In the genomic region with DNA sequence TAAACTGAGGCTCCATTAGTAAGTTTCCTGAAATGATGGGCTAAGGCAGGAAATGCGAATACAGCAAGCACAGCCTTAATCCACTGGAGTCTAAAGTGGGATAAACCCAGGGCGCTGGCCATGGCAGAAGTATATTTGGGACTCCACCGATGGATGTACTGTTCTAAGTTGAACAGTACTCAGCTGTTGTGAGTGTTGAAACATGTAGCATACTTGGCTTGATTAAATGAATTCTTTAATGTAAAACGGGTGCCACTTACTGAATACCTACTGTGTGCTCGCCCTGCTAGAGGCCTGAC, we compare ENCODE assay signal across 9 cellular contexts. TPM values are rescaled to one million over a fixed set of nuclear protein-coding genes. Genes with fewer than 3 reads are reported as not detected.
DNase-seq lines count a peak whose midpoint lies in the region; ATAC-seq and TF ChIP-seq lines count a peak whose summit lies in the region.
"Had no signal": no experiment of that assay in that cellular context is flagged by ENCODE, and none has a peak within 500 bp of the region (broad histone marks: within the 10 kb centered on the region; RNA-seq: fewer than 3 reads in every experiment).

No MANE protein-coding gene starts in this region.

- peaks cover 40% of the 10 kb centered on the region for H3K27me3 Mint-ChIP-seq in activated CD4-positive, alpha-beta T cell treated with anti-CD3 and anti-CD28 coated beads for 36 hours
- H3K27me3 Mint-ChIP-seq in endodermal cell (ENCODE audit: insufficient read depth): peaks cover 51% of the 10 kb centered on the region

- TF ChIP-seq EP300 in upper lobe of left lung (IDR thresholded peaks at IDR 0.05): no peak

- peaks cover 6% of the 10 kb centered on the region for H3K4me1 Mint-ChIP-seq in activated CD4-positive, alpha-beta T cell treated with anti-CD3 and anti-CD28 coated beads for 36 hours
- H3K4me1 Mint-ChIP-seq in endodermal cell: peaks cover 9% of the 10 kb centered on the region
- H3K4me1 Mint-ChIP-seq in stimulated activated effector memory CD8-positive, alpha-beta T cell treated with anti-CD3 and anti-CD28 coated beads, Interleukin-12 subunit alpha, Interleukin-12 subunit beta, amount 100 ng/mL, for 72 hours: no peaks in the 10 kb centered on the region

- no peaks in the 10 kb centered on the region for H3K9me3 Mint-ChIP-seq in activated CD4-positive, alpha-beta T cell treated with anti-CD3 and anti-CD28 coated beads for 36 hours (ENCODE audit: low read depth)
- H3K9me3 Mint-ChIP-seq in endodermal cell: no peaks in the 10 kb centered on the region
- H3K9me3 Mint-ChIP-seq in stimulated activated effector memory CD8-positive, alpha-beta T cell treated with anti-CD3 and anti-CD28 coated beads, Interleukin-12 subunit alpha, Interleukin-12 subunit beta, amount 100 ng/mL, for 72 hours: no peaks in the 10 kb centered on the region
- H3K9me3 Mint-ChIP-seq: activated T-cell treated with anti-CD3 and anti-CD28 coated beads, Interleukin-2, amount 50 U/mL, for 4 hours had no signal

- WGBS in endodermal cell (ENCODE audit: insufficient coverage in 1 of 2, insufficient read length in 1 of 2), 2 experiments: 92 to 97% methylated on average over 3 to 5 of the region's 5 CpGs
- 67 to 73% methylated on average over 5 of the region's 5 CpGs for WGBS in upper lobe of left lung, 2 donors

- H3K4me3 ChIP-seq in endodermal cell (ENCODE audit: low read length) (no peak overlapping the region), mucosa of stomach (ENCODE audit: low read length) (peak overlapping the region; percentile 65), upper lobe of left lung (peak overlapping the region in 3 of 4 donors; percentile 49 to 65 (median 63))

- no peaks in the 10 kb centered on the region for H3K36me3 ChIP-seq in endodermal cell (ENCODE audit: control insufficient read depth, insufficient read depth, low read length)
- H3K36me3 ChIP-seq in mucosa of stomach (ENCODE audit: control insufficient read depth, insufficient read depth, low read length): no peaks in the 10 kb centered on the region
- H3K36me3 ChIP-seq in upper lobe of left lung: no peaks in the 10 kb centered on the region

- H3K36me3 Mint-ChIP-seq in activated CD4-positive, alpha-beta T cell treated with anti-CD3 and anti-CD28 coated beads for 36 hours (ENCODE audit: low read depth): no peaks in the 10 kb centered on the region
- no peaks in the 10 kb centered on the region for H3K36me3 Mint-ChIP-seq in endodermal cell (ENCODE audit: low read depth)
- no peaks in the 10 kb centered on the region for H3K36me3 Mint-ChIP-seq in stimulated activated effector memory CD8-positive, alpha-beta T cell treated with anti-CD3 and anti-CD28 coated beads, Interleukin-12 subunit alpha, Interleukin-12 subunit beta, amount 100 ng/mL, for 72 hours

- intact Hi-C loops in activated CD4-positive, alpha-beta T cell treated with anti-CD3 and anti-CD28 coated beads for 36 hours (cut with DNase I, micrococcal nuclease): no loop called here

- POLR2A ChIA-PET in activated CD4-positive, alpha-beta T cell treated with anti-CD3 and anti-CD28 coated beads for 36 hours (lab: Charles Lee): no interaction called here

- peaks cover 49% of the 10 kb centered on the region for H3K27me3 ChIP-seq in endodermal cell (ENCODE audit: control insufficient read depth, insufficient read depth, low read length, poor library complexity, severe bottlenecking)
- H3K27me3 ChIP-seq in mucosa of stomach (ENCODE audit: control insufficient read depth, insufficient read depth, low read length): no peaks in the 10 kb centered on the region
- peaks cover 0 to 4% (median 0%) of the 10 kb centered on the region in 4 donors for H3K27me3 ChIP-seq in upper lobe of left lung

- DNase-seq in activated CD4-positive, alpha-beta T cell treated with anti-CD3 and anti-CD28 coated beads for 36 hours: no peak
- DNase-seq in activated CD4-positive, alpha-beta T cell treated with anti-CD3 and anti-CD28 coated beads for 4 hours: no peak
- no peak for DNase-seq in endodermal cell
- DNase-seq in upper lobe of left lung: no peak
- no peak for DNase-seq in ureter (ENCODE audit: low spot score)
- no peak for DNase-seq in stimulated activated effector memory CD8-positive, alpha-beta T cell treated with anti-CD3 and anti-CD28 coated beads, Interleukin-12 subunit alpha, Interleukin-12 subunit beta, amount 100 ng/mL, for 72 hours (ENCODE audit: low spot score in 2 of 2)
- DNase-seq: activated T-cell treated with anti-CD3 and anti-CD28 coated beads, Interleukin-2, amount 50 U/mL, for 4 hours had no signal

- H3K27ac ChIP-seq in endodermal cell (ENCODE audit: low read depth, low read length) (no peak overlapping the region), upper lobe of left lung (peak overlapping the region; percentile 69 to 76 (median 73))

- H3K4me1 ChIP-seq in endodermal cell (ENCODE audit: control insufficient read depth, insufficient read depth, low read length) (no peaks in the 10 kb centered on the region), mucosa of stomach (ENCODE audit: control insufficient read depth, insufficient read depth, low read length) (peaks cover 8% of the 10 kb centered on the region), upper lobe of left lung (peaks cover 0 to 16% (median 2%) of the 10 kb centered on the region in 4 donors)

- H3K27ac Mint-ChIP-seq in activated CD4-positive, alpha-beta T cell treated with anti-CD3 and anti-CD28 coated beads for 36 hours: no peak overlapping the region
- H3K27ac Mint-ChIP-seq in endodermal cell: no peak overlapping the region
- no peak overlapping the region for H3K27ac Mint-ChIP-seq in stimulated activated effector memory CD8-positive, alpha-beta T cell treated with anti-CD3 and anti-CD28 coated beads, Interleukin-12 subunit alpha, Interleukin-12 subunit beta, amount 100 ng/mL, for 72 hours

- no peak for ATAC-seq in activated CD4-positive, alpha-beta T cell treated with anti-CD3 and anti-CD28 coated beads for 36 hours
- peak in 1 of 2 donors; percentile 29 for ATAC-seq in upper lobe of left lung (ENCODE audit: low FRiP score in 2 of 2)
- no peak for ATAC-seq in stimulated activated effector memory CD8-positive, alpha-beta T cell treated with anti-CD3 and anti-CD28 coated beads, Interleukin-12 subunit alpha, Interleukin-12 subunit beta, amount 100 ng/mL, for 72 hours
- no peak for ATAC-seq in GM21360 (IDR thresholded peaks at IDR 0.05; ENCODE audit: unreplicated experiment)

- no peak for TF ChIP-seq CTCF in endodermal cell (conservative IDR thresholded peaks at IDR 0.05)
- no peak for TF ChIP-seq CTCF in upper lobe of left lung (IDR thresholded peaks at IDR 0.05)

- peak overlapping the region; percentile 63 for H3K4me3 Mint-ChIP-seq in activated CD4-positive, alpha-beta T cell treated with anti-CD3 and anti-CD28 coated beads for 36 hours
- peak overlapping the region; percentile 76 for H3K4me3 Mint-ChIP-seq in endodermal cell
- H3K4me3 Mint-ChIP-seq in stimulated activated effector memory CD8-positive, alpha-beta T cell treated with anti-CD3 and anti-CD28 coated beads, Interleukin-12 subunit alpha, Interleukin-12 subunit beta, amount 100 ng/mL, for 72 hours: no peak overlapping the region

- no peaks in the 10 kb centered on the region for H3K9me3 ChIP-seq in endodermal cell (ENCODE audit: control insufficient read depth, low read length)
- no peaks in the 10 kb centered on the region for H3K9me3 ChIP-seq in mucosa of stomach (ENCODE audit: control insufficient read depth, low read length)
- no peaks in the 10 kb centered on the region for H3K9me3 ChIP-seq in upper lobe of left lung

- H3K9ac ChIP-seq in endodermal cell (ENCODE audit: extremely low read depth, low read length, poor library complexity, severe bottlenecking): no peak overlapping the region
- peak overlapping the region; percentile 70 for H3K9ac ChIP-seq in mucosa of stomach (ENCODE audit: low read length)

- CTCF ChIA-PET in activated CD4-positive, alpha-beta T cell treated with anti-CD3 and anti-CD28 coated beads for 36 hours (lab: Charles Lee): no interaction called here

- TF ChIP-seq POLR2A in upper lobe of left lung (IDR thresholded peaks at IDR 0.05): no peak

RNA-seq across cellular contexts. Expression of a gene that starts 1.0 kb away (rescaled TPM):
- not detected for total RNA-seq in activated CD4-positive, alpha-beta T cell treated with anti-CD3 and anti-CD28 coated beads for 36 hours
- 1 to 10 TPM; 1.3 to 3.7 TPM for total RNA-seq in endodermal cell
- 3.8 TPM for polyA plus RNA-seq in endodermal cell (2013, experiment 1 of 2)
- 3.8 TPM for polyA plus RNA-seq in endodermal cell (2013, experiment 2 of 2)
- total RNA-seq in upper lobe of left lung: 10 to 100 TPM in 3 of 6 donors, 1 to 10 TPM in 3; 1.0 to 38.8 (median 10.0) TPM
- total RNA-seq in ureter: 38.5 TPM
- total RNA-seq: activated T-cell treated with anti-CD3 and anti-CD28 coated beads, Interleukin-2, amount 50 U/mL, for 4 hours had no signal
